Comparison of ENCODE assay signal across 8 cellular contexts in the genomic region with DNA sequence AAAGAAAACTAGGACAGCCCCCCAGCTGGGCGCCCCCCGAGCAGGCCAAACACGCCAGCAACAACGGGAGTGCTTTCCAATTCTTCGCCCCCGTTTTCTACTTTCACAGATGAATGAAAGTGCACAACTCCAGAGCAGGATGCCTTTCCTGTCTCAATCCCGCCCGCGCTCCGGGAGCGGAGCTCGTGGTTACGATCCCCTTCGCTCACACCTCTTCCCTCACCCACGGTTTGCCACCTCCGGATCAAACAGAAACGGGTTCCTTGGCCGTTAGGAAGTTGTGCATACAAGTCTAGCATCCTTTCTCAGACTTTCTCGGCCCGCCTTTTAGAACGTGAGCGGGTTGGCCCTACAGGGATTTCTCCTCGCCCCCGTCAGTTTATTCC. TPM values are rescaled to one million over a fixed set of nuclear protein-coding genes. Genes with fewer than 3 reads are reported as not detected.
A peak's percentile ranks its signal among the peaks of the same experiment; 100 is the strongest.
DNase-seq lines count a peak whose midpoint lies in the region; ATAC-seq lines count a peak whose summit lies in the region.

No MANE protein-coding gene starts in this region.

- H3K27ac ChIP-seq in skin epidermis = peak overlapping the region; percentile 27 to 89 (median 82)

- intact Hi-C loops in Right ventricle myocardium superior (cut with DNase I) (loop anchor here (2.0 kb wide), 1 partner anchor 48 kb away; the partner anchor contains the start of gene TRIM37), cardiac septum (cut with DNase I) (loop anchor here (2.0 kb wide), 1 partner anchor 48 kb away; the partner anchor contains the start of gene TRIM37)

- H3K36me3 ChIP-seq in adipocyte (ENCODE audit: control insufficient read depth, insufficient read depth, low read length, severe bottlenecking) = no peaks in the 10 kb centered on the region

- DNase-seq in Right ventricle myocardium superior = no peak
- DNase-seq in cardiac septum (ENCODE audit: low spot score) = no peak
- peak; percentile 54 for DNase-seq in NCI-H82 treated with DMSO at 0.1 percent for 48 hours (lab: John Stamatoyannopoulos, UW; ENCODE audit: unreplicated experiment)
- peak; percentile 73 for DNase-seq in adipocyte (ENCODE audit: low read depth)
- DNase-seq in effector CD8-positive, alpha-beta T cell (lab: John Stamatoyannopoulos, UW) = no peak

- peak overlapping the region; percentile 86 for H3K9ac ChIP-seq in adipocyte (ENCODE audit: low read length)

- H3K4me1 ChIP-seq in adipocyte (ENCODE audit: control insufficient read depth, insufficient read depth, low read length) = peaks cover 6% of the 10 kb centered on the region

- H3K4me3 ChIP-seq in adipocyte (ENCODE audit: low read length) (peak overlapping the region; percentile 95), iPS-18c (ENCODE audit: insufficient read depth, low read depth, low read length) (peak overlapping the region; percentile 87), skin epidermis (peak overlapping the region; percentile 45 to 94 (median 58))

- ATAC-seq in Right ventricle myocardium superior (ENCODE audit: poor library complexity) = peak; percentile 10
- no peak for ATAC-seq in HG03175 (IDR thresholded peaks at IDR 0.05; ENCODE audit: unreplicated experiment)

- no peaks in the 10 kb centered on the region for H3K27me3 ChIP-seq in adipocyte (replicated peaks; ENCODE audit: control insufficient read depth, insufficient read depth, low read length)

- H3K9me3 ChIP-seq in adipocyte (ENCODE audit: control insufficient read depth, low read length) = no peaks in the 10 kb centered on the region
- H3K9me3 ChIP-seq in iPS-18c (ENCODE audit: control insufficient read depth, insufficient read depth, low read length) = no peaks in the 10 kb centered on the region

RNA-seq across cellular contexts. Expression of gene SKA2, which starts 0.7 kb away (rescaled TPM):
- total RNA-seq in Right ventricle myocardium superior (32.7 TPM), cardiac septum (30.0 TPM)

RNA-seq across cellular contexts. Expression of gene PRR11, which starts 1.2 kb away (rescaled TPM):
- total RNA-seq in Right ventricle myocardium superior (1.3 TPM), cardiac septum (0.78 TPM)

RNA-seq across cellular contexts. Expression of gene TRIM37, which starts 47.6 kb away (rescaled TPM):
- total RNA-seq in Right ventricle myocardium superior (19.5 TPM), cardiac septum (16.0 TPM)

RNA-seq across cellular contexts. Expression of gene SMG8, which starts 55.5 kb away (rescaled TPM):
- total RNA-seq in Right ventricle myocardium superior (7.9 TPM), cardiac septum (8.9 TPM)

Comparison
In these comparisons a context has a peak if more than half of its experiments do, and no peak if none do; other contexts are left out.
1. DNase-seq: peak in NCI-H82 treated with DMSO at 0.1 percent for 48 hours (single experiment) and adipocyte (single experiment); none in Right ventricle myocardium superior (single experiment), cardiac septum (single experiment) and effector CD8-positive, alpha-beta T cell (single experiment).
2. Peak in every context shown above with its lines, with median percentiles within 50 percentile points of each other: H3K4me3 ChIP-seq.